35 cellular contexts compared by ENCODE assay signal in the genomic region with DNA sequence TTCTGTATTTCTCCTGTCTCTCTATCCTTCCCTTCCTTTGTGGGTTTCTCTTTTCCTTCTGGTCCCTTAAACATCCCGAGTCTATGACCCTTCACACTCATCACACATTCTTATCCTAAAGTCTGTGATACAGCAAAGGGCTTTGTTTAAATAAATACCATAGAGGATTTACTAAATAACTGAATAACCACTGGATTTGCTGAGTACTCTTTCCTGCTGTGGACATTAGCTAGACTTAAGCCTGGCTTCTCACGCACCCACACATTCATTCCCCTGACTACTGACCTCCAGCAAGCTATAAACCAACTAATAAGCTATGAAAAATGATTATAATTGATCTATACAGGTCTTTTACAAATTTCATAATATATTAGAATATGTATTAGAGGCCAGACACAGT.
"Had no signal": no experiment of that assay in that cellular context is flagged by ENCODE, and none has a peak within 500 bp of the region (broad histone marks: within the 10 kb centered on the region; RNA-seq: fewer than 3 reads in every experiment).

No MANE protein-coding gene starts in this region.

- H3K27ac ChIP-seq: body of pancreas, breast epithelium, KMS-11, RWPE1, VCaP had no signal

- H3K36me3 Mint-ChIP-seq: activated naive CD8-positive, alpha-beta T cell treated with anti-CD3 and anti-CD28 coated beads for 36 hours had no signal

- ATAC-seq: activated T-cell treated with anti-CD3 and anti-CD28 coated beads, Interleukin-2, amount 50 U/mL, for 72 hours; activated T-helper 17 cell treated with anti-CD3 and anti-CD28 coated beads, Interleukin-2, amount 50 U/mL, for 72 hours; body of pancreas; PC-3; Right ventricle myocardium inferior had no signal

- H3K36me3 ChIP-seq: breast epithelium had no signal

- H3K9me3 Mint-ChIP-seq: activated CD4-positive, alpha-beta memory T cell treated with anti-CD3 and anti-CD28 coated beads, Interleukin-2, amount 10 ng/mL, durations not matched to agents 7 days and 5 days; activated naive CD8-positive, alpha-beta T cell treated with anti-CD3 and anti-CD28 coated beads for 36 hours; activated T-cell treated with anti-CD3 and anti-CD28 coated beads, Interleukin-2, amount 50 U/mL, for 72 hours; activated T-helper 17 cell treated with anti-CD3 and anti-CD28 coated beads, Interleukin-2, amount 50 U/mL, for 72 hours had no signal

- H3K4me2 ChIP-seq: KMS-11 had no signal

- DNase-seq: activated CD4-positive, alpha-beta memory T cell treated with anti-CD3 and anti-CD28 coated beads, Interleukin-2, amount 10 ng/mL, durations not matched to agents 7 days and 5 days; activated CD4-positive, alpha-beta T cell treated with anti-CD3 and anti-CD28 coated beads for 1 hour; activated CD4-positive, alpha-beta T cell treated with anti-CD3 and anti-CD28 coated beads for 48 hours; activated CD4-positive, CD25-positive, alpha-beta regulatory T cell; activated effector memory CD4-positive, alpha-beta T cell treated with anti-CD3 and anti-CD28 coated beads, Interleukin-2, amount 50 U/mL, for 16 hours; activated naive CD4-positive, alpha-beta T cell; activated naive CD4-positive, alpha-beta T cell treated with anti-CD3 and anti-CD28 coated beads, Interleukin-2, amount 50 U/mL, for 16 hours; activated naive CD8-positive, alpha-beta T cell treated with anti-CD3 and anti-CD28 coated beads for 36 hours; activated T-cell treated with anti-CD3 and anti-CD28 coated beads, Interleukin-2, amount 50 U/mL, for 1 hour; activated T-cell treated with anti-CD3 and anti-CD28 coated beads, Interleukin-2, amount 50 U/mL, for 72 hours; amygdala; body of pancreas; MM.1S; MV-4-11; NCI-H1092; NCI-H1436 treated with DMSO at 0.1 percent for 48 hours; NCI-H1694 treated with DMSO at 0.1 percent for 48 hours; NCI-H2029; NCI-H2107; NCI-H2171; NCI-H510A; NCI-H526; NCI-H748 treated with DMSO at 0.1 percent for 48 hours; NK-92 treated with Interleukin-12 subunit alpha and Interleukin-12 subunit beta, amount 100 ng/mL, for 24 hours; PC-3; SW 1271; T-helper 1 cell; T-helper 2 cell; T-helper 9 cell had no signal

- H3K4me3 ChIP-seq: body of pancreas, breast epithelium had no signal

- H3K27me3 ChIP-seq: body of pancreas, breast epithelium had no signal

- H3K4me1 ChIP-seq: body of pancreas, breast epithelium had no signal

- H3K4me3 Mint-ChIP-seq: activated CD4-positive, alpha-beta memory T cell treated with anti-CD3 and anti-CD28 coated beads, Interleukin-2, amount 10 ng/mL, durations not matched to agents 7 days and 5 days; activated naive CD8-positive, alpha-beta T cell treated with anti-CD3 and anti-CD28 coated beads for 36 hours; activated T-cell treated with anti-CD3 and anti-CD28 coated beads, Interleukin-2, amount 50 U/mL, for 72 hours; activated T-helper 17 cell treated with anti-CD3 and anti-CD28 coated beads, Interleukin-2, amount 50 U/mL, for 72 hours had no signal

- H3K4me1 Mint-ChIP-seq: activated CD4-positive, alpha-beta memory T cell treated with anti-CD3 and anti-CD28 coated beads, Interleukin-2, amount 10 ng/mL, durations not matched to agents 7 days and 5 days; activated naive CD8-positive, alpha-beta T cell treated with anti-CD3 and anti-CD28 coated beads for 36 hours; activated T-helper 17 cell treated with anti-CD3 and anti-CD28 coated beads, Interleukin-2, amount 50 U/mL, for 72 hours had no signal

- H3K27ac Mint-ChIP-seq: activated CD4-positive, alpha-beta memory T cell treated with anti-CD3 and anti-CD28 coated beads, Interleukin-2, amount 10 ng/mL, durations not matched to agents 7 days and 5 days; activated naive CD8-positive, alpha-beta T cell treated with anti-CD3 and anti-CD28 coated beads for 36 hours; activated T-cell treated with anti-CD3 and anti-CD28 coated beads, Interleukin-2, amount 50 U/mL, for 72 hours; activated T-helper 17 cell treated with anti-CD3 and anti-CD28 coated beads, Interleukin-2, amount 50 U/mL, for 72 hours had no signal

- H3K9ac ChIP-seq: KMS-11 had no signal

- H3K27me3 Mint-ChIP-seq: activated naive CD8-positive, alpha-beta T cell treated with anti-CD3 and anti-CD28 coated beads for 36 hours had no signal

- H3K9me3 ChIP-seq: body of pancreas, breast epithelium had no signal
